19 cellular contexts compared by ENCODE assay signal in the genomic region with DNA sequence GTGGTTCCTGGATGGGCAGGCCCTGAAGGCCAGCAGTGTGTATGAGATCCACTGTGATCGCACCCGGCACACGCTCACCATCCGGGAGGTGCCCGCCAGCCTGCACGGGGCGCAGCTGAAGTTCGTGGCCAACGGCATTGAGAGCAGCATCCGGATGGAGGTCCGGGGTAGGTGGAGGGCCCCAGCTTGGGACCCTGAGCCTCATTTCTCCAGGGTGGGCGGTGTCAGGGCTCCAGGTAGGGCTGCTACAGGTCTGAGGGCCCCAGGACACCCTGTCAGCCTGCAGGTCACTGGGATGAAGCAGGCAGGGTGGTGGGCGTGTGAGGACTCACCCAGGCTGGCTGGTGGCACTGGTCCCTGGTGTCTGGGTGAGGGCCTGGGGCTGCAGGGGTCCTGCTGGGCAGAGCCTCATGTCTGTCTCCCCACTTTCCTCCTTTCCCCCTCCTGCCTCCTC. TPM values are rescaled to one million over a fixed set of nuclear protein-coding genes. Genes with fewer than 3 reads are reported as not detected.
DNase-seq lines count a peak whose midpoint lies in the region; ATAC-seq and TF ChIP-seq lines count a peak whose summit lies in the region.
"Had no signal": no experiment of that assay in that cellular context is flagged by ENCODE, and none has a peak within 500 bp of the region (broad histone marks: within the 10 kb centered on the region; RNA-seq: fewer than 3 reads in every experiment).

No MANE protein-coding gene starts in this region.

- H3K4me3 ChIP-seq in CD8-positive, alpha-beta memory T cell (ENCODE audit: low read length), result no peak overlapping the region
- no peak overlapping the region for H3K4me3 ChIP-seq in right cardiac atrium (ENCODE audit: low read length)
- H3K4me3 ChIP-seq in osteoblast (ENCODE audit: insufficient read depth, low read length), result no peak overlapping the region
- H3K4me3 ChIP-seq in thyroid gland (replicated peaks in 1 of 3), result no peak overlapping the region
- H3K4me3 ChIP-seq: BLaER1 treated with 17β-estradiol and CSF1 and Interleukin-3, amounts not matched to agents 10 nM and 100 nM; PC-9 had no signal

- no peak overlapping the region for H2AFZ ChIP-seq in osteoblast (ENCODE audit: low read length)
- H2AFZ ChIP-seq: PC-9 had no signal

- CTCF ChIA-PET in activated CD8-positive, alpha-beta T cell treated with anti-CD3 and anti-CD28 coated beads, Interleukin-2, amount 10 ng/mL, durations not matched to agents 7 days and 5 days (lab: Charles Lee), result no interaction called here
- CTCF ChIA-PET in activated CD8-positive, alpha-beta T cell treated with anti-CD3 and anti-CD28 coated beads for 36 hours (lab: Charles Lee), result no interaction called here
- CTCF ChIA-PET in CD8-positive, alpha-beta memory T cell (lab: Charles Lee), result interaction anchor here (1.3 to 1.5 kb wide), 2 partner anchors 85 to 299 kb away, joined by 3 to 4 read pairs; no protein-coding TSS in a partner anchor

- ATAC-seq in activated CD8-positive, alpha-beta T cell treated with anti-CD3 and anti-CD28 coated beads, Interleukin-2, amount 10 ng/mL, durations not matched to agents 7 days and 5 days, result no peak
- no peak for ATAC-seq in activated CD8-positive, alpha-beta T cell treated with anti-CD3 and anti-CD28 coated beads for 36 hours
- no peak for ATAC-seq in right cardiac atrium

- H3K4me1 ChIP-seq in CD8-positive, alpha-beta memory T cell (ENCODE audit: insufficient read depth, low read length), result no peaks in the 10 kb centered on the region
- H3K4me1 ChIP-seq in right cardiac atrium (ENCODE audit: control insufficient read depth, insufficient read depth, low read length), result no peaks in the 10 kb centered on the region
- H3K4me1 ChIP-seq in osteoblast (ENCODE audit: insufficient read depth, low read length), result no peaks in the 10 kb centered on the region
- peaks cover 4 to 14% of the 10 kb centered on the region in 2 donors for H3K4me1 ChIP-seq in thyroid gland

- no peaks in the 10 kb centered on the region for H3K36me3 ChIP-seq in CD8-positive, alpha-beta memory T cell (ENCODE audit: insufficient read depth, low read length)
- H3K36me3 ChIP-seq in osteoblast (ENCODE audit: insufficient read depth, low read length) (no peaks in the 10 kb centered on the region), thyroid gland (peaks cover 0 to 6% of the 10 kb centered on the region in 2 donors)

- no peak for TF ChIP-seq POLR2A in thyroid gland (IDR thresholded peaks at IDR 0.05)

- H3K27me3 ChIP-seq in CD8-positive, alpha-beta memory T cell (ENCODE audit: insufficient read depth, low read length, poor library complexity, severe bottlenecking), result no peaks in the 10 kb centered on the region
- H3K27me3 ChIP-seq in right cardiac atrium (ENCODE audit: control insufficient read depth, insufficient read depth) (no peaks in the 10 kb centered on the region), osteoblast (ENCODE audit: insufficient read depth, low read length) (peaks cover 3% of the 10 kb centered on the region), thyroid gland (no peaks in the 10 kb centered on the region)
- H3K27me3 ChIP-seq: BLaER1 treated with 17β-estradiol and CSF1 and Interleukin-3, amounts not matched to agents 10 nM and 100 nM had no signal

- H3K4me1 Mint-ChIP-seq in activated CD8-positive, alpha-beta T cell treated with anti-CD3 and anti-CD28 coated beads, Interleukin-2, amount 10 ng/mL, durations not matched to agents 7 days and 5 days (ENCODE audit: low read depth), result peaks cover 6% of the 10 kb centered on the region
- peaks cover 5% of the 10 kb centered on the region for H3K4me1 Mint-ChIP-seq in activated CD8-positive, alpha-beta T cell treated with anti-CD3 and anti-CD28 coated beads for 36 hours (ENCODE audit: low read depth)
- peaks cover 0 to 18% (median 7%) of the 10 kb centered on the region in 3 donors for H3K4me1 Mint-ChIP-seq in CD8-positive, alpha-beta memory T cell

- DNase-seq in activated CD8-positive, alpha-beta T cell treated with anti-CD3 and anti-CD28 coated beads, Interleukin-2, amount 10 ng/mL, durations not matched to agents 7 days and 5 days, result peak; percentile 14
- DNase-seq in activated CD8-positive, alpha-beta T cell treated with anti-CD3 and anti-CD28 coated beads for 36 hours, result no peak
- no peak for DNase-seq in CD8-positive, alpha-beta memory T cell
- DNase-seq in right cardiac atrium (peak in 1 of 3 donors; percentile 49), osteoblast (ENCODE audit: insufficient read length, low spot score, missing footprints) (peak; percentile 45), DMS53 treated with DMSO at 0.1 percent for 48 hours (lab: John Stamatoyannopoulos, UW; ENCODE audit: unreplicated experiment) (no peak), thyroid gland (no peak), epidermal melanocyte (ENCODE audit: insufficient read length, low spot score) (no peak)
- DNase-seq: 8988T, COR-L47, HCEC 1CT, Kasumi-1, NCI-H1417, NCI-H1930, NCI-H2171, NCI-H446 treated with DMSO at 0.1 percent for 48 hours, NCI-H774, PC-9 had no signal

- H3K27me3 Mint-ChIP-seq in activated CD8-positive, alpha-beta T cell treated with anti-CD3 and anti-CD28 coated beads, Interleukin-2, amount 10 ng/mL, durations not matched to agents 7 days and 5 days (ENCODE audit: low read depth), result no peaks in the 10 kb centered on the region
- H3K27me3 Mint-ChIP-seq in activated CD8-positive, alpha-beta T cell treated with anti-CD3 and anti-CD28 coated beads for 36 hours, result no peaks in the 10 kb centered on the region
- H3K27me3 Mint-ChIP-seq in CD8-positive, alpha-beta memory T cell, result peaks cover 0 to 3% of the 10 kb centered on the region in 2 donors

- POLR2A ChIA-PET in activated CD8-positive, alpha-beta T cell treated with anti-CD3 and anti-CD28 coated beads, Interleukin-2, amount 10 ng/mL, durations not matched to agents 7 days and 5 days (lab: Charles Lee), result no interaction called here
- POLR2A ChIA-PET in activated CD8-positive, alpha-beta T cell treated with anti-CD3 and anti-CD28 coated beads for 36 hours (lab: Charles Lee), result no interaction called here
- POLR2A ChIA-PET in CD8-positive, alpha-beta memory T cell (lab: Charles Lee), result no interaction called here

- H3K36me3 Mint-ChIP-seq in activated CD8-positive, alpha-beta T cell treated with anti-CD3 and anti-CD28 coated beads, Interleukin-2, amount 10 ng/mL, durations not matched to agents 7 days and 5 days (ENCODE audit: low read depth), result no peaks in the 10 kb centered on the region
- H3K36me3 Mint-ChIP-seq in activated CD8-positive, alpha-beta T cell treated with anti-CD3 and anti-CD28 coated beads for 36 hours (ENCODE audit: low read depth), result peaks cover 1% of the 10 kb centered on the region
- H3K36me3 Mint-ChIP-seq in CD8-positive, alpha-beta memory T cell, result peaks cover 0 to 37% (median 7%) of the 10 kb centered on the region in 3 donors

- H3K27ac ChIP-seq in CD8-positive, alpha-beta memory T cell (ENCODE audit: low read depth, low read length), result no peak overlapping the region
- peak overlapping the region; percentile 8 for H3K27ac ChIP-seq in right cardiac atrium (ENCODE audit: low read length)
- H3K27ac ChIP-seq in osteoblast (ENCODE audit: low read depth, low read length), result no peak overlapping the region
- no peak overlapping the region for H3K27ac ChIP-seq in thyroid gland
- H3K27ac ChIP-seq: BLaER1 treated with 17β-estradiol and CSF1 and Interleukin-3, amounts not matched to agents 10 nM and 100 nM; PC-9 had no signal

- H3K79me2 ChIP-seq in osteoblast (ENCODE audit: insufficient read depth, low read length), result no peaks in the 10 kb centered on the region

- no peaks in the 10 kb centered on the region for H3K9me3 Mint-ChIP-seq in activated CD8-positive, alpha-beta T cell treated with anti-CD3 and anti-CD28 coated beads, Interleukin-2, amount 10 ng/mL, durations not matched to agents 7 days and 5 days (ENCODE audit: insufficient read depth)
- H3K9me3 Mint-ChIP-seq in activated CD8-positive, alpha-beta T cell treated with anti-CD3 and anti-CD28 coated beads for 36 hours, result no peaks in the 10 kb centered on the region
- no peaks in the 10 kb centered on the region for H3K9me3 Mint-ChIP-seq in CD8-positive, alpha-beta memory T cell

- no peak overlapping the region for H3K4me2 ChIP-seq in osteoblast (ENCODE audit: insufficient read depth, low read length)
- H3K4me2 ChIP-seq: PC-9 had no signal

- no peaks in the 10 kb centered on the region for H4K20me1 ChIP-seq in osteoblast (ENCODE audit: insufficient read depth, low read length)

- no peak for TF ChIP-seq CTCF in activated CD8-positive, alpha-beta T cell treated with anti-CD3 and anti-CD28 coated beads for 36 hours (IDR thresholded peaks at IDR 0.05)
- no peak for TF ChIP-seq CTCF in osteoblast (IDR thresholded peaks at IDR 0.05; ENCODE audit: extremely low read depth, low read depth, low read length)
- TF ChIP-seq CTCF in thyroid gland (IDR thresholded peaks at IDR 0.05), result no peak

- 92% methylated on average over 13 of the region's 13 CpGs for WGBS in right cardiac atrium
- 96 to 97% methylated on average over 11 to 13 of the region's 13 CpGs for WGBS in thyroid gland, 2 donors

- intact Hi-C loops in activated CD8-positive, alpha-beta T cell treated with anti-CD3 and anti-CD28 coated beads for 36 hours (cut with micrococcal nuclease), result no loop called here
- intact Hi-C loops in right cardiac atrium (cut with DNase I), result no loop called here
- intact Hi-C loops in thyroid gland (cut with DNase I), result loop anchor here (10.0 kb wide), 2 partner anchors 81 to 159 kb away; no protein-coding TSS in a partner anchor

- no peak overlapping the region for H3K4me3 Mint-ChIP-seq in activated CD8-positive, alpha-beta T cell treated with anti-CD3 and anti-CD28 coated beads, Interleukin-2, amount 10 ng/mL, durations not matched to agents 7 days and 5 days
- H3K4me3 Mint-ChIP-seq in activated CD8-positive, alpha-beta T cell treated with anti-CD3 and anti-CD28 coated beads for 36 hours, result no peak overlapping the region
- peak overlapping the region in 5 of 7 donors; percentile 6 to 78 (median 40) for H3K4me3 Mint-ChIP-seq in CD8-positive, alpha-beta memory T cell

- H3K27ac Mint-ChIP-seq in activated CD8-positive, alpha-beta T cell treated with anti-CD3 and anti-CD28 coated beads, Interleukin-2, amount 10 ng/mL, durations not matched to agents 7 days and 5 days, result no peak overlapping the region
- H3K27ac Mint-ChIP-seq in activated CD8-positive, alpha-beta T cell treated with anti-CD3 and anti-CD28 coated beads for 36 hours, result no peak overlapping the region
- H3K27ac Mint-ChIP-seq in CD8-positive, alpha-beta memory T cell, result peak overlapping the region in 5 of 8 donors; percentile 8 to 85 (median 64)

- no peaks in the 10 kb centered on the region for H3K9me3 ChIP-seq in CD8-positive, alpha-beta memory T cell (ENCODE audit: low read length)
- no peaks in the 10 kb centered on the region for H3K9me3 ChIP-seq in right cardiac atrium (ENCODE audit: control insufficient read depth, low read length)
- H3K9me3 ChIP-seq in osteoblast (ENCODE audit: low read depth, low read length), result no peaks in the 10 kb centered on the region
- H3K9me3 ChIP-seq in thyroid gland, result no peaks in the 10 kb centered on the region
- H3K9me3 ChIP-seq: BLaER1 treated with 17β-estradiol and CSF1 and Interleukin-3, amounts not matched to agents 10 nM and 100 nM had no signal

RNA-seq across cellular contexts. Expression of a gene that starts 7.8 kb away (rescaled TPM):
- 10 to 100 TPM; 12.3 to 14.4 TPM for total RNA-seq in activated CD8-positive, alpha-beta T cell treated with anti-CD3 and anti-CD28 coated beads, Interleukin-2, amount 10 ng/mL, durations not matched to agents 7 days and 5 days
- 10 to 100 TPM; 21.6 to 23.7 TPM for total RNA-seq in activated CD8-positive, alpha-beta T cell treated with anti-CD3 and anti-CD28 coated beads for 36 hours
- total RNA-seq in CD8-positive, alpha-beta memory T cell, result 10 to 100 TPM; 10.9 to 13.6 TPM
- polyA plus RNA-seq in CD8-positive, alpha-beta memory T cell, result 3.0 TPM
- total RNA-seq in right cardiac atrium (100 to 1,000 TPM; 144 to 196 (median 183) TPM), osteoblast (2.9 and 3.2 TPM in 2 replicates), thyroid gland (10 to 100 TPM; 24.0 to 35.1 (median 31.5) TPM)
- polyA plus RNA-seq in right cardiac atrium, result 234 TPM

RNA-seq across cellular contexts. Expression of a gene that starts 50.1 kb away (rescaled TPM):
- 1 to 10 TPM; 7.5 to 8.9 TPM for total RNA-seq in activated CD8-positive, alpha-beta T cell treated with anti-CD3 and anti-CD28 coated beads, Interleukin-2, amount 10 ng/mL, durations not matched to agents 7 days and 5 days
- total RNA-seq in activated CD8-positive, alpha-beta T cell treated with anti-CD3 and anti-CD28 coated beads for 36 hours, result 10 to 100 TPM in 1 of 2 experiments, 1 to 10 TPM in 1; 9.7 to 10.8 TPM
- total RNA-seq in CD8-positive, alpha-beta memory T cell, result 10 to 100 TPM; 12.6 to 13.6 TPM
- polyA plus RNA-seq in CD8-positive, alpha-beta memory T cell, result 5.4 TPM
- total RNA-seq in right cardiac atrium (10 to 100 TPM in 2 of 4 donors, 1 to 10 TPM in 2; 8.3 to 12.0 (median 10.3) TPM), osteoblast (4.4 and 4.7 TPM in 2 replicates), thyroid gland (10 to 100 TPM in 2 of 4 donors, 1 to 10 TPM in 2; 4.0 to 15.0 (median 11.7) TPM)
- polyA plus RNA-seq in right cardiac atrium, result 4.5 TPM

Comparison
In these comparisons a context has a peak if more than half of its experiments do, and no peak if none do; other contexts are left out.
1. DNase-seq: peak in activated CD8-positive, alpha-beta T cell treated with anti-CD3 and anti-CD28 coated beads, Interleukin-2, amount 10 ng/mL, durations not matched to agents 7 days and 5 days (single experiment) and osteoblast (single experiment); none in activated CD8-positive, alpha-beta T cell treated with anti-CD3 and anti-CD28 coated beads for 36 hours (single experiment), CD8-positive, alpha-beta memory T cell (0 of 5), DMS53 treated with DMSO at 0.1 percent for 48 hours (single experiment), thyroid gland (0 of 2) and epidermal melanocyte (single experiment).
2. H3K27ac Mint-ChIP-seq: peak in CD8-positive, alpha-beta memory T cell (5 of 8); none in activated CD8-positive, alpha-beta T cell treated with anti-CD3 and anti-CD28 coated beads, Interleukin-2, amount 10 ng/mL, durations not matched to agents 7 days and 5 days (single experiment) and activated CD8-positive, alpha-beta T cell treated with anti-CD3 and anti-CD28 coated beads for 36 hours (single experiment).
3. H3K4me3 Mint-ChIP-seq: peak in CD8-positive, alpha-beta memory T cell (5 of 7); none in activated CD8-positive, alpha-beta T cell treated with anti-CD3 and anti-CD28 coated beads, Interleukin-2, amount 10 ng/mL, durations not matched to agents 7 days and 5 days (single experiment) and activated CD8-positive, alpha-beta T cell treated with anti-CD3 and anti-CD28 coated beads for 36 hours (single experiment).
4. RNA of a gene that starts 7.8 kb away (total RNA-seq): 144 to 196 TPM in right cardiac atrium; 24.0 to 35.1 TPM in thyroid gland, 21.6 to 23.7 TPM in activated CD8-positive, alpha-beta T cell treated with anti-CD3 and anti-CD28 coated beads for 36 hours, 12.3 to 14.4 TPM in activated CD8-positive, alpha-beta T cell treated with anti-CD3 and anti-CD28 coated beads, Interleukin-2, amount 10 ng/mL, durations not matched to agents 7 days and 5 days, 10.9 to 13.6 TPM in CD8-positive, alpha-beta memory T cell and 2.9 to 3.2 TPM in osteoblast; every median in the first group is over 4 times any median in the second.